ENCODE assay signal across 1 cellular context in the genomic region with DNA sequence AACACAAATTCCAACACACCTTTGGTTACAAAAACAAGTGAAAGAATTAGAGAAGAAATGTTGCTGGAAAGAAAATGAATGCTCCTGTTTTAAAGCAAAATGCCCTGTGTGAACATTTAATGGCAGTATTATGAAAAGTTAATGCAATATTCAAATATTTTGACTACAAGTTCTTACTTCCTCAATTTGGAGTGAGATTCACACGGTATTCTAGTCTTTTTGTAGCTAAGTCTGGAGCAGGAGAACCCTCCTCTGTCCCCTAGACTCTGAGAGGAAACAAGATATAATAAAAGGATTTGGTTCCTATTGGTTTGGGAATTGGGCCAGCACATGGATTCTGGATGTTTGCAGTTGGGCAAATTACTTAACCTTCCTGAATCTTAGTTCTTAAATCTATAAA.
TF ChIP-seq lines count a peak whose summit lies in the region.

No MANE protein-coding gene starts in this region.

TF ChIP-seq in IMR-90, 13 proteins besides CTCF, POLR2A, EP300 and RAD21:
- TF ChIP-seq FOS (IDR thresholded peaks at IDR 0.05; ENCODE audit: low read depth, low read length) (no peak), SMC3 (IDR thresholded peaks at IDR 0.05; ENCODE audit: low read depth, low read length) (no peak), MXI1 (IDR thresholded peaks at IDR 0.05; ENCODE audit: borderline replicate concordance, low read depth, low read length) (no peak), CEBPB (IDR thresholded peaks at IDR 0.05; ENCODE audit: low read depth, low read length) (no peak), MAZ (IDR thresholded peaks at IDR 0.05; ENCODE audit: borderline replicate concordance, low read depth, low read length) (no peak), MAFK (IDR thresholded peaks at IDR 0.05; ENCODE audit: low read depth, low read length) (no peak), BHLHE40 (IDR thresholded peaks at IDR 0.05; ENCODE audit: low read depth, low read length) (no peak), RFX5 (IDR thresholded peaks at IDR 0.05; ENCODE audit: low read depth, low read length) (no peak), RCOR1 (IDR thresholded peaks at IDR 0.05; ENCODE audit: insufficient replicate concordance, low read length) (no peak), NFE2L2 (IDR thresholded peaks at IDR 0.05; ENCODE audit: low read depth, low read length) (no peak), CHD1 (IDR thresholded peaks at IDR 0.05; ENCODE audit: low read depth, low read length) (no peak)
- TF ChIP-seq, protein P1, sequence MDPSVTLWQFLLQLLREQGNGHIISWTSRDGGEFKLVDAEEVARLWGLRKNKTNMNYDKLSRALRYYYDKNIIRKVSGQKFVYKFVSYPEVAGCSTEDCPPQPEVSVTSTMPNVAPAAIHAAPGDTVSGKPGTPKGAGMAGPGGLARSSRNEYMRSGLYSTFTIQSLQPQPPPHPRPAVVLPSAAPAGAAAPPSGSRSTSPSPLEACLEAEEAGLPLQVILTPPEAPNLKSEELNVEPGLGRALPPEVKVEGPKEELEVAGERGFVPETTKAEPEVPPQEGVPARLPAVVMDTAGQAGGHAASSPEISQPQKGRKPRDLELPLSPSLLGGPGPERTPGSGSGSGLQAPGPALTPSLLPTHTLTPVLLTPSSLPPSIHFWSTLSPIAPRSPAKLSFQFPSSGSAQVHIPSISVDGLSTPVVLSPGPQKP (IDR thresholded peaks at IDR 0.05; ENCODE audit: borderline replicate concordance, low read depth, low read length) = no peak
- TF ChIP-seq, protein P2, sequence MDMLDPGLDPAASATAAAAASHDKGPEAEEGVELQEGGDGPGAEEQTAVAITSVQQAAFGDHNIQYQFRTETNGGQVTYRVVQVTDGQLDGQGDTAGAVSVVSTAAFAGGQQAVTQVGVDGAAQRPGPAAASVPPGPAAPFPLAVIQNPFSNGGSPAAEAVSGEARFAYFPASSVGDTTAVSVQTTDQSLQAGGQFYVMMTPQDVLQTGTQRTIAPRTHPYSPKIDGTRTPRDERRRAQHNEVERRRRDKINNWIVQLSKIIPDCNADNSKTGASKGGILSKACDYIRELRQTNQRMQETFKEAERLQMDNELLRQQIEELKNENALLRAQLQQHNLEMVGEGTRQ (IDR thresholded peaks at IDR 0.05; ENCODE audit: low read depth, low read length) = no peak
TF ChIP-seq in IMR-90: peak in this region for 0.
